1 cellular context compared by ENCODE assay signal in genomic region chr13:114173753-114174152, GRCh38.
TF ChIP-seq lines count a peak whose summit lies in the region.

No MANE protein-coding gene starts in this region.

TF ChIP-seq in IMR-90, 13 proteins besides CTCF, POLR2A, EP300 and RAD21 (continued from another document):
- no peak for TF ChIP-seq ELK1 (IDR thresholded peaks at IDR 0.05; ENCODE audit: borderline replicate concordance, low read depth, low read length)
